10 cellular contexts compared by ENCODE assay signal in the genomic region with DNA sequence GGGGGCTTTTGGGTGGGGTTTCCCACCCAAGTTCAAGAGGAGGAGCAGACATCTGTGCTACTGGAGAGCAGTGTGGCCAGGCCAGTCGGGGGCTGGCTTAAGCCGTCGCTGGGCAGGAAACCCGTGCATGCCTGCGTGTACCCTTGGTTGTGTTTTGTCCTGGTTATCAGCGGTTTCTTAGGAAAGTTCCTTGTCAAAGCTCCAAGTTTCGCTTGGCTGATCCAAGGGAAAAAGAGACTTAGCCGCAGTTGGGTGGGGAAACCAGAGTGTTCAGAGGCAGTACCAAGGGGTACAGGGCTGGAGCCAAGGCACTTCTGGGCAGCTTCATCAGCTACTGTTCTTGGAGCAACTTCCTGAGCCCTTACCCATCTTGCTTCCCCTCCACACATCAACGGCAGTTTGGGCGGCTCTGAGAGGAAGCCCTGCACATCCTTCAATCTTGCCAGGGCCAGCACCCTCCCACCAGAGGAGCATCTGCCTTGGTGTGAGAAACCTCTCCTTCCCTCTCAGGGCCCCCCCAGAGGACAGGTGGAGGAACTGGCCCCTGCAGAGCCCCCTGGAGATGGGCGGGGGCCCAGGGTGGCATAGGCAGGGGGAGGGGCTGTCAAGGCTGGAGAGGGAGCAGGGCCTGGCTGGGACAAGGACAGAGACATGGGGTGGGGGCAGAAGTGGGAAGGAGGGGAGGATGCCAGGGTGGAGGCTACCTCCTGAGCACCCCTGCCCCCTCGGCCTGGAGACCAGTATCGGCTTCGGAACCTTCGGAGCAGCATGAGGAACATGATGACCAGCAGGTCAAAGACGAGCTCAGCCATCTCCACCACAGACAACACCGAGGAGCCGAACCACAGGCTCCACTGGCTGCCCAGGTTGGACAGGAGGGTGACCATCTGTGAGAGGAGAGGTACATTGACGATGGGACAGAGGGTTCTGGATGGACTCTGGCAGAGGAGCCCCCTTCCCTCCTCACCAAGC. TPM values are rescaled to one million over a fixed set of nuclear protein-coding genes. Genes with fewer than 3 reads are reported as not detected.
DNase-seq lines count a peak whose midpoint lies in the region; ATAC-seq and TF ChIP-seq lines count a peak whose summit lies in the region.
"Had no signal": no experiment of that assay in that cellular context is flagged by ENCODE, and none has a peak within 500 bp of the region (broad histone marks: within the 10 kb centered on the region; RNA-seq: fewer than 3 reads in every experiment).

No MANE protein-coding gene starts in this region.

- peak overlapping the region; percentile 67 for H3K27ac ChIP-seq in adipose tissue (ENCODE audit: low read depth, low read length)
- peak overlapping the region; percentile 58 for H3K27ac ChIP-seq in hepatocyte
- peak overlapping the region; percentile 61 for H3K27ac ChIP-seq in skeletal muscle tissue (ENCODE audit: low read depth, low read length)
- peak overlapping the region in 20 of 59 donors; percentile 4 to 78 (median 28) for H3K27ac ChIP-seq in dorsolateral prefrontal cortex

- intact Hi-C loops in dorsolateral prefrontal cortex (cut with DNase I) = no loop called here
- intact Hi-C loops in posterior cingulate gyrus (cut with DNase I) = no loop called here

- H3K27me3 ChIP-seq in hepatocyte (no peaks in the 10 kb centered on the region), skeletal muscle tissue (ENCODE audit: control insufficient read depth in 3 of 3, insufficient read depth in 3 of 3, low read length in 3 of 3) (peaks cover 0 to 5% (median 0%) of the 10 kb centered on the region in 3 donors), dorsolateral prefrontal cortex (peaks cover 0 to 3% (median 0%) of the 10 kb centered on the region in 45 donors)

- peak overlapping the region in 1 of 3 donors; percentile 40 for H3K9ac ChIP-seq in skeletal muscle tissue (ENCODE audit: low read depth in 1 of 3, low read length in 3 of 3)

- DNase-seq in GF-D8 (lab: John Stamatoyannopoulos, UW) = peak; percentile 66
- no peak for DNase-seq in hepatocyte (ENCODE audit: low spot score)
- DNase-seq in dorsolateral prefrontal cortex = no peak
- no peak for DNase-seq in activated CD4-positive, alpha-beta T cell treated with anti-CD3 and anti-CD28 coated beads, Interleukin-2, amount 50 U/mL, for 4 hours
- DNase-seq in posterior cingulate gyrus = no peak
- DNase-seq: activated T-cell treated with anti-CD3 and anti-CD28 coated beads, Interleukin-2, amount 50 U/mL, for 48 hours; foreskin fibroblast had no signal

- H3K4me2 ChIP-seq in hepatocyte = no peak overlapping the region

- no peaks in the 10 kb centered on the region for H3K9me2 ChIP-seq in hepatocyte (replicated peaks; ENCODE audit: insufficient read depth)

- H3K36me3 ChIP-seq in hepatocyte (replicated peaks; ENCODE audit: insufficient read depth, low read depth) = no peaks in the 10 kb centered on the region
- no peaks in the 10 kb centered on the region for H3K36me3 ChIP-seq in skeletal muscle tissue (ENCODE audit: control insufficient read depth in 3 of 3, insufficient read depth in 3 of 3, low read length in 3 of 3)

- peaks cover 3% of the 10 kb centered on the region for H3K79me2 ChIP-seq in hepatocyte

- TF ChIP-seq CTCF in hepatocyte (IDR thresholded peaks at IDR 0.05; ENCODE audit: poor library complexity) = no peak
- no peak for TF ChIP-seq CTCF in dorsolateral prefrontal cortex (IDR thresholded peaks at IDR 0.05 in 54 of 56, conservative IDR thresholded peaks at IDR 0.05 in 2 of 56; ENCODE audit: low read depth in 1 of 56, partially characterized antibody in 56 of 56)

- no peak overlapping the region for H3K4me3 ChIP-seq in hepatocyte
- peak overlapping the region in 1 of 3 donors; percentile 15 for H3K4me3 ChIP-seq in skeletal muscle tissue (ENCODE audit: low read length in 3 of 3)
- H3K4me3 ChIP-seq in dorsolateral prefrontal cortex = peak overlapping the region in 7 of 59 donors; percentile 1 to 20 (median 6)

- peaks cover 22% of the 10 kb centered on the region for H3K4me1 ChIP-seq in hepatocyte (ENCODE audit: insufficient read depth)
- peaks cover 34 to 40% (median 35%) of the 10 kb centered on the region in 3 donors for H3K4me1 ChIP-seq in skeletal muscle tissue (ENCODE audit: control insufficient read depth in 3 of 3, insufficient read depth in 3 of 3, low read length in 3 of 3)

- no peaks in the 10 kb centered on the region for H4K20me1 ChIP-seq in hepatocyte (ENCODE audit: insufficient read depth, poor library complexity, severe bottlenecking)

- ATAC-seq in GM18861 (IDR thresholded peaks at IDR 0.05; ENCODE audit: unreplicated experiment) = no peak

- 31 to 66% (median 38%) methylated on average over 19 of the region's 19 CpGs for WGBS in adipose tissue, 3 donors
- 90% methylated on average over 18 of the region's 19 CpGs for WGBS in hepatocyte (ENCODE audit: low lambda C conversion rate, missing lambda C conversion rate)

- H3K9me3 ChIP-seq in hepatocyte (ENCODE audit: low read depth) (no peaks in the 10 kb centered on the region), skeletal muscle tissue (ENCODE audit: control insufficient read depth in 3 of 3, low read length in 3 of 3) (no peaks in the 10 kb centered on the region)

- H2AFZ ChIP-seq in hepatocyte = no peak overlapping the region

RNA-seq across cellular contexts. Expression of gene TNFRSF1A, which starts 5.8 kb away (rescaled TPM):
- 100 to 1,000 TPM in 1 of 3 donors, 10 to 100 TPM in 2; 46.8 to 238 (median 68.9) TPM for polyA plus RNA-seq in adipose tissue
- total RNA-seq in hepatocyte = 110 and 147 TPM in 2 replicates
- polyA plus RNA-seq in hepatocyte = 168 and 188 TPM in 2 replicates
- 47.5 TPM for total RNA-seq in skeletal muscle tissue
- 100 to 1,000 TPM in 1 of 120 experiments, 10 to 100 TPM in 119; 16.4 to 101 (median 39.3) TPM for total RNA-seq in dorsolateral prefrontal cortex

RNA-seq across cellular contexts. Expression of gene SCNN1A, which starts 27.7 kb away (rescaled TPM):
- 10 to 100 TPM in 1 of 3 donors, 1 to 10 TPM in 2; 1.0 to 17.0 (median 5.0) TPM for polyA plus RNA-seq in adipose tissue
- total RNA-seq in hepatocyte = 21.7 and 28.6 TPM in 2 replicates
- 28.4 and 30.0 TPM in 2 replicates for polyA plus RNA-seq in hepatocyte
- total RNA-seq in skeletal muscle tissue = not detected
- total RNA-seq in dorsolateral prefrontal cortex = 1 to 10 TPM in 24 of 120 experiments, under 1 TPM in 28, not detected in 68; 0.23 to 4.8 (median 0.89) TPM

RNA-seq across cellular contexts. Expression of gene LTBR, which starts 36.3 kb away (rescaled TPM):
- polyA plus RNA-seq in adipose tissue = 100 to 1,000 TPM in 1 of 3 donors, 10 to 100 TPM in 2; 53.4 to 132 (median 60.0) TPM
- total RNA-seq in hepatocyte = 35.4 and 42.4 TPM in 2 replicates
- polyA plus RNA-seq in hepatocyte = 75.2 and 79.8 TPM in 2 replicates
- total RNA-seq in skeletal muscle tissue = 11.0 TPM
- total RNA-seq in dorsolateral prefrontal cortex = 10 to 100 TPM in 100 of 120 experiments, 1 to 10 TPM in 20; 4.6 to 36.0 (median 16.2) TPM

RNA-seq across cellular contexts. Expression of gene PLEKHG6, which starts 37.2 kb away (rescaled TPM):
- 100 to 1,000 TPM in 1 of 3 donors, 1 to 10 TPM in 2; 8.7 to 117 (median 9.8) TPM for polyA plus RNA-seq in adipose tissue
- total RNA-seq in hepatocyte = 36.3 and 85.7 TPM in 2 replicates
- 43.6 and 52.2 TPM in 2 replicates for polyA plus RNA-seq in hepatocyte
- 0.52 TPM for total RNA-seq in skeletal muscle tissue
- under 1 TPM in 1 of 120 experiments, not detected in 119; 0.39 TPM for total RNA-seq in dorsolateral prefrontal cortex
